11 cellular contexts compared by ENCODE assay signal in the genomic region with DNA sequence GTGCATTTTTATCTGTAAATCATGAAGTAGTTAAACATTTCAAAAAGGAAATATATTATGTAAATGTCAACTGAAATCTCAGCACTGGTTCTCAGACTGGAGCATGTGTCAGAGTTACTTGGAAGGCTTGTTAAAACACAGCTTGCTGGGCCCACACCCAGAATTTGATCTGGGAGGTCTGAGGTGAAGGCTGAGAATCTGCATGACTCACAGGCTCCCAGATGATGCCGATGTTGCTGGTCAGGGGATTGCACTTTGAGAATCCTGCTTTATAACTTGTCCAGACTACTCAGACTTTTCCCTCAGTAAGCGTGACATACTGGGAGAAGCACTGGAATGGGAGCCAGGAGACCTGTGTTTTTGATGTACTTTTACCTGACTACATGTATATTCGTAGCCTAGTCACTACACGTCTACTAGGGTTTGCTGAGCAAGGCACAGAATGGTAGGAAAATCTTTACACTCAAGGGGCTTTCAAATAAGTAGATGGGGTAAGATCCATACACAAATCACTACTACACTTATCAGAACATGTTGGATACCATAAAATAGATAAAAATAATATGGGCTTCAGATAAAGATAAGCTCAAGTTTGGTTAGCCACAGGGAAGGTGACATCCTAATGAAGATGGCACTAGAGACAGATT.
DNase-seq lines count a peak whose midpoint lies in the region; TF ChIP-seq lines count a peak whose summit lies in the region.
"Had no signal": no experiment of that assay in that cellular context is flagged by ENCODE, and none has a peak within 500 bp of the region (broad histone marks: within the 10 kb centered on the region; RNA-seq: fewer than 3 reads in every experiment).

No MANE protein-coding gene starts in this region.

- peaks cover 5% of the 10 kb centered on the region for H3K27me3 Mint-ChIP-seq in neural progenitor cell (ENCODE audit: insufficient read depth, low read depth)
- H3K27me3 Mint-ChIP-seq: naive B cell had no signal

- no peak overlapping the region for H3K4me3 ChIP-seq in epithelial cell of proximal tubule (ENCODE audit: low read depth, low read length)
- H3K4me3 ChIP-seq in osteoblast (ENCODE audit: insufficient read depth, low read length), result no peak overlapping the region
- H3K4me3 ChIP-seq in neural progenitor cell, result no peak overlapping the region

- H3K36me3 ChIP-seq in osteoblast (ENCODE audit: insufficient read depth, low read length), result no peaks in the 10 kb centered on the region
- no peaks in the 10 kb centered on the region for H3K36me3 ChIP-seq in neural progenitor cell

- TF ChIP-seq CTCF in AG09319 (IDR thresholded peaks at IDR 0.05; ENCODE audit: low read depth, low read length), result no peak
- no peak for TF ChIP-seq CTCF in epithelial cell of proximal tubule (conservative IDR thresholded peaks at IDR 0.05; ENCODE audit: low read depth, low read length)
- no peak for TF ChIP-seq CTCF in osteoblast (IDR thresholded peaks at IDR 0.05; ENCODE audit: extremely low read depth, low read depth, low read length)
- no peak for TF ChIP-seq CTCF in neural progenitor cell (IDR thresholded peaks at IDR 0.05)

- H3K36me3 Mint-ChIP-seq in neural progenitor cell, result peaks cover 12% of the 10 kb centered on the region

- H3K9ac ChIP-seq in neural progenitor cell, result no peak overlapping the region

- H3F3A ChIP-seq in neural progenitor cell (ENCODE audit: low read depth), result no peaks in the 10 kb centered on the region

- no peaks in the 10 kb centered on the region for H3K4me1 Mint-ChIP-seq in neural progenitor cell

- H3K79me2 ChIP-seq in osteoblast (ENCODE audit: insufficient read depth, low read length), result peaks cover 2% of the 10 kb centered on the region
- H3K79me2 ChIP-seq in neural progenitor cell (ENCODE audit: low read depth), result no peaks in the 10 kb centered on the region

- H3K27me3 ChIP-seq in osteoblast (ENCODE audit: insufficient read depth, low read length) (no peaks in the 10 kb centered on the region), neural progenitor cell (no peaks in the 10 kb centered on the region)

- H3K4me1 ChIP-seq in osteoblast (ENCODE audit: insufficient read depth, low read length) (peaks cover 23% of the 10 kb centered on the region), neural progenitor cell (no peaks in the 10 kb centered on the region)

- H3K4me2 ChIP-seq in osteoblast (ENCODE audit: insufficient read depth, low read length), result peak overlapping the region; percentile 37
- no peak overlapping the region for H3K4me2 ChIP-seq in neural progenitor cell

- H3K27ac Mint-ChIP-seq in neural progenitor cell, result no peak overlapping the region
- H3K27ac Mint-ChIP-seq: activated T-helper 1 cell treated with anti-CD3 and anti-CD28 coated beads, Interleukin-12 subunit alpha, Interleukin-12 subunit beta, Interleukin-2, Interleukin-4 antibody, amounts not matched to agents 30 ng/mL and 10 ng/mL and 1 ng/mL, durations not matched to agents 14 hours and 24 hours and 36 hours had no signal

- peak overlapping the region; percentile 96 for H3K27ac ChIP-seq in osteoblast (ENCODE audit: low read depth, low read length)
- no peak overlapping the region for H3K27ac ChIP-seq in neural progenitor cell

- DNase-seq in AG09319 (ENCODE audit: extremely low read depth, low read depth) (peak; percentile 88), NCI-H460 (ENCODE audit: extremely low read depth, low read depth) (peak; percentile 23), epithelial cell of proximal tubule (ENCODE audit: low read depth) (peak; percentile 65), osteoblast (ENCODE audit: insufficient read length, low spot score, missing footprints) (peak; percentile 93), neural progenitor cell (ENCODE audit: low spot score) (no peak), NCI-H2227 (lab: John Stamatoyannopoulos, UW; ENCODE audit: unreplicated experiment) (no peak), HT-29 (ENCODE audit: low spot score) (no peak), DMS153 treated with DMSO at 0.1 percent for 48 hours (lab: John Stamatoyannopoulos, UW; ENCODE audit: unreplicated experiment) (no peak)
- DNase-seq: naive B cell, NCI-H524 had no signal

- no peaks in the 10 kb centered on the region for H3K9me3 Mint-ChIP-seq in neural progenitor cell
- H3K9me3 Mint-ChIP-seq: activated T-helper 1 cell treated with anti-CD3 and anti-CD28 coated beads, Interleukin-12 subunit alpha, Interleukin-12 subunit beta, Interleukin-2, Interleukin-4 antibody, amounts not matched to agents 30 ng/mL and 10 ng/mL and 1 ng/mL, durations not matched to agents 14 hours and 24 hours and 36 hours; naive B cell had no signal

- no peak overlapping the region for H3K4me3 Mint-ChIP-seq in neural progenitor cell
- H3K4me3 Mint-ChIP-seq: activated T-helper 1 cell treated with anti-CD3 and anti-CD28 coated beads, Interleukin-12 subunit alpha, Interleukin-12 subunit beta, Interleukin-2, Interleukin-4 antibody, amounts not matched to agents 30 ng/mL and 10 ng/mL and 1 ng/mL, durations not matched to agents 14 hours and 24 hours and 36 hours; naive B cell had no signal

- H2AFZ ChIP-seq in osteoblast (ENCODE audit: low read length) (no peak overlapping the region), neural progenitor cell (replicated peaks) (no peak overlapping the region)

- H4K20me1 ChIP-seq in osteoblast (ENCODE audit: insufficient read depth, low read length), result no peaks in the 10 kb centered on the region
- H4K20me1 ChIP-seq in neural progenitor cell (ENCODE audit: low read depth), result no peaks in the 10 kb centered on the region

- H3K9me3 ChIP-seq in osteoblast (ENCODE audit: low read depth, low read length), result no peaks in the 10 kb centered on the region
- H3K9me3 ChIP-seq in neural progenitor cell (ENCODE audit: low read depth), result no peaks in the 10 kb centered on the region

Comparison
In these comparisons a context has a peak if more than half of its experiments do, and no peak if none do; other contexts are left out.
1. DNase-seq: peak in AG09319 (single experiment), NCI-H460 (single experiment), epithelial cell of proximal tubule (single experiment) and osteoblast (single experiment); none in neural progenitor cell (single experiment), NCI-H2227 (single experiment), HT-29 (single experiment) and DMS153 treated with DMSO at 0.1 percent for 48 hours (single experiment).